ENCODE assay signal across 1 cellular context in genomic region chr15:41469644-41470043, GRCh38. TPM values are rescaled to one million over a fixed set of nuclear protein-coding genes. Genes with fewer than 3 reads are reported as not detected.
"Had no signal": no experiment of that assay in that cellular context is flagged by ENCODE, and none has a peak within 500 bp of the region (broad histone marks: within the 10 kb centered on the region; RNA-seq: fewer than 3 reads in every experiment).

No MANE protein-coding gene starts in this region.

RNA-seq across cellular contexts. Expression of gene LTK, which starts 44.0 kb away (rescaled TPM):
- total RNA-seq: body of pancreas had no signal
